In genomic region chr3:72437666-72438065, GRCh38 we compare ENCODE assay signal across 26 cellular contexts. TPM values are rescaled to one million over a fixed set of nuclear protein-coding genes. Genes with fewer than 3 reads are reported as not detected.
DNase-seq lines count a peak whose midpoint lies in the region; ATAC-seq and TF ChIP-seq lines count a peak whose summit lies in the region.
"Had no signal": no experiment of that assay in that cellular context is flagged by ENCODE, and none has a peak within 500 bp of the region (broad histone marks: within the 10 kb centered on the region; RNA-seq: fewer than 3 reads in every experiment).

No MANE protein-coding gene starts in this region.

- no peak overlapping the region for H3K27ac ChIP-seq in esophagus muscularis mucosa (replicated peaks in 1 of 4)
- H3K27ac ChIP-seq: ascending aorta; BLaER1 treated with 17β-estradiol and CSF1 and Interleukin-3, amounts not matched to agents 10 nM and 100 nM; epithelial cell of prostate; heart right ventricle; Peyer's patch; SJCRH30; vagina had no signal

- 89% methylated on average over 2 of the region's 2 CpGs for WGBS in esophagus muscularis mucosa

- peaks cover 83% of the 10 kb centered on the region for H3K4me1 Mint-ChIP-seq in activated T-cell treated with anti-CD3 and anti-CD28 coated beads, Interleukin-2, amount 50 U/mL, for 4 hours (ENCODE audit: low read depth)
- H3K4me1 Mint-ChIP-seq in activated T-helper 1 cell treated with anti-CD3 and anti-CD28 coated beads, Interleukin-12 subunit alpha, Interleukin-12 subunit beta, Interleukin-2, Interleukin-4 antibody, amounts not matched to agents 30 ng/mL and 10 ng/mL and 1 ng/mL, durations not matched to agents 14 hours and 24 hours and 36 hours (ENCODE audit: low read depth): peaks cover 80% of the 10 kb centered on the region
- H3K4me1 Mint-ChIP-seq in effector memory CD8-positive, alpha-beta T cell (ENCODE audit: low read depth in 2 of 2): peaks cover 20 to 67% of the 10 kb centered on the region in 2 donors

- peak; percentile 75 to 77 for ATAC-seq in activated T-cell treated with anti-CD3 and anti-CD28 coated beads, Interleukin-2, amount 50 U/mL, for 4 hours
- ATAC-seq in esophagus mucosa: peak; percentile 53
- ATAC-seq in stimulated activated naive CD8-positive, alpha-beta T cell treated with anti-CD3 and anti-CD28 coated beads, Interleukin-15, Interleukin-2, amounts not matched to agents 100 U/mL and 50 U/mL, for 24 hours: peak; percentile 60
- ATAC-seq in effector memory CD8-positive, alpha-beta T cell (replicated peaks): no peak

- no peaks in the 10 kb centered on the region for H3K9me3 ChIP-seq in esophagus muscularis mucosa
- H3K9me3 ChIP-seq: ascending aorta; BLaER1 treated with 17β-estradiol and CSF1 and Interleukin-3, amounts not matched to agents 10 nM and 100 nM; Caco-2; heart right ventricle; Peyer's patch; SJCRH30; vagina had no signal

- no peak for TF ChIP-seq CTCF in esophagus muscularis mucosa (IDR thresholded peaks at IDR 0.05)

- intact Hi-C loops in activated T-helper 1 cell treated with anti-CD3 and anti-CD28 coated beads, Interleukin-12 subunit alpha, Interleukin-12 subunit beta, Interleukin-2, Interleukin-4 antibody, amounts not matched to agents 30 ng/mL and 10 ng/mL and 1 ng/mL, durations not matched to agents 14 hours and 24 hours and 36 hours (cut with micrococcal nuclease): loop anchor here (1.0 kb wide), 1 partner anchor 11 kb away; no protein-coding TSS in a partner anchor
- intact Hi-C loops in esophagus muscularis mucosa (cut with DNase I): no loop called here

- H3K27ac Mint-ChIP-seq in activated T-helper 1 cell treated with anti-CD3 and anti-CD28 coated beads, Interleukin-12 subunit alpha, Interleukin-12 subunit beta, Interleukin-2, Interleukin-4 antibody, amounts not matched to agents 30 ng/mL and 10 ng/mL and 1 ng/mL, durations not matched to agents 14 hours and 24 hours and 36 hours: peak overlapping the region; percentile 56
- no peak overlapping the region for H3K27ac Mint-ChIP-seq in effector memory CD8-positive, alpha-beta T cell

- DNase-seq in activated T-cell treated with anti-CD3 and anti-CD28 coated beads, Interleukin-2, amount 50 U/mL, for 4 hours: no peak
- DNase-seq in activated T-cell treated with anti-CD3 and anti-CD28 coated beads for 4 hours (no peak), esophagus muscularis mucosa (ENCODE audit: extremely low spot score) (no peak), NCI-H1092 (lab: John Stamatoyannopoulos, UW) (no peak)
- no peak for DNase-seq in activated T-helper 1 cell treated with anti-CD3 and anti-CD28 coated beads, Interleukin-12 subunit alpha, Interleukin-12 subunit beta, Interleukin-2, Interleukin-4 antibody, amounts not matched to agents 30 ng/mL and 10 ng/mL and 1 ng/mL, durations not matched to agents 14 hours and 24 hours and 36 hours (ENCODE audit: low spot score)
- no peak for DNase-seq in stimulated activated naive CD8-positive, alpha-beta T cell treated with anti-CD3 and anti-CD28 coated beads, Interleukin-15, Interleukin-2, amounts not matched to agents 100 U/mL and 50 U/mL, for 24 hours
- no peak for DNase-seq in effector memory CD8-positive, alpha-beta T cell
- DNase-seq: activated CD4-positive, alpha-beta T cell treated with anti-CD3 and anti-CD28 coated beads for 1 hour; activated CD8-positive, alpha-beta memory T cell treated with anti-CD3 and anti-CD28 coated beads, Interleukin-2, amount 50 U/mL, for 4 hours; activated naive CD4-positive, alpha-beta T cell; Caco-2; DMS79 treated with DMSO at 0.1 percent for 48 hours; dorsolateral prefrontal cortex; heart right ventricle; left cardiac atrium; NCI-H1694 treated with DMSO at 0.1 percent for 48 hours; NCI-H2171 treated with DMSO at 0.1 percent for 48 hours; NCI-H526 treated with DMSO at 0.1 percent for 48 hours; Peyer's patch; SJCRH30 had no signal

- H3K27me3 Mint-ChIP-seq in activated T-cell treated with anti-CD3 and anti-CD28 coated beads, Interleukin-2, amount 50 U/mL, for 4 hours (ENCODE audit: low read depth): no peaks in the 10 kb centered on the region
- H3K27me3 Mint-ChIP-seq in activated T-helper 1 cell treated with anti-CD3 and anti-CD28 coated beads, Interleukin-12 subunit alpha, Interleukin-12 subunit beta, Interleukin-2, Interleukin-4 antibody, amounts not matched to agents 30 ng/mL and 10 ng/mL and 1 ng/mL, durations not matched to agents 14 hours and 24 hours and 36 hours (ENCODE audit: insufficient read depth): no peaks in the 10 kb centered on the region
- no peaks in the 10 kb centered on the region for H3K27me3 Mint-ChIP-seq in effector memory CD8-positive, alpha-beta T cell
- H3K27me3 Mint-ChIP-seq: central memory CD8-positive, alpha-beta T cell had no signal

- no peak overlapping the region for H3K4me3 ChIP-seq in esophagus muscularis mucosa
- H3K4me3 ChIP-seq: ascending aorta; BLaER1 treated with 17β-estradiol and CSF1 and Interleukin-3, amounts not matched to agents 10 nM and 100 nM; heart right ventricle; Peyer's patch; SJCRH30; vagina had no signal

- TF ChIP-seq POLR2A in esophagus muscularis mucosa (IDR thresholded peaks at IDR 0.05; ENCODE audit: low read depth): no peak

- H3K36me3 ChIP-seq in esophagus muscularis mucosa: peaks cover 0 to 3% (median 0%) of the 10 kb centered on the region in 4 donors
- H3K36me3 ChIP-seq: ascending aorta, Peyer's patch, SJCRH30, vagina had no signal

- H3K9me3 Mint-ChIP-seq in activated T-cell treated with anti-CD3 and anti-CD28 coated beads, Interleukin-2, amount 50 U/mL, for 4 hours: peaks cover 6% of the 10 kb centered on the region
- no peaks in the 10 kb centered on the region for H3K9me3 Mint-ChIP-seq in activated T-helper 1 cell treated with anti-CD3 and anti-CD28 coated beads, Interleukin-12 subunit alpha, Interleukin-12 subunit beta, Interleukin-2, Interleukin-4 antibody, amounts not matched to agents 30 ng/mL and 10 ng/mL and 1 ng/mL, durations not matched to agents 14 hours and 24 hours and 36 hours
- no peaks in the 10 kb centered on the region for H3K9me3 Mint-ChIP-seq in effector memory CD8-positive, alpha-beta T cell
- H3K9me3 Mint-ChIP-seq: central memory CD8-positive, alpha-beta T cell had no signal

- no peak for TF ChIP-seq EP300 in esophagus muscularis mucosa (IDR thresholded peaks at IDR 0.05)

- H3K36me3 Mint-ChIP-seq in activated T-cell treated with anti-CD3 and anti-CD28 coated beads, Interleukin-2, amount 50 U/mL, for 4 hours (ENCODE audit: insufficient read depth): peaks cover 51% of the 10 kb centered on the region
- peaks cover 57% of the 10 kb centered on the region for H3K36me3 Mint-ChIP-seq in activated T-helper 1 cell treated with anti-CD3 and anti-CD28 coated beads, Interleukin-12 subunit alpha, Interleukin-12 subunit beta, Interleukin-2, Interleukin-4 antibody, amounts not matched to agents 30 ng/mL and 10 ng/mL and 1 ng/mL, durations not matched to agents 14 hours and 24 hours and 36 hours (ENCODE audit: low read depth)
- H3K36me3 Mint-ChIP-seq in effector memory CD8-positive, alpha-beta T cell (ENCODE audit: insufficient read depth): peaks cover 4% of the 10 kb centered on the region

- peaks cover 16 to 60% (median 44%) of the 10 kb centered on the region in 4 donors for H3K4me1 ChIP-seq in esophagus muscularis mucosa
- H3K4me1 ChIP-seq: Caco-2 had no signal

- H3K4me3 Mint-ChIP-seq in activated T-cell treated with anti-CD3 and anti-CD28 coated beads, Interleukin-2, amount 50 U/mL, for 4 hours: no peak overlapping the region
- no peak overlapping the region for H3K4me3 Mint-ChIP-seq in activated T-helper 1 cell treated with anti-CD3 and anti-CD28 coated beads, Interleukin-12 subunit alpha, Interleukin-12 subunit beta, Interleukin-2, Interleukin-4 antibody, amounts not matched to agents 30 ng/mL and 10 ng/mL and 1 ng/mL, durations not matched to agents 14 hours and 24 hours and 36 hours
- no peak overlapping the region for H3K4me3 Mint-ChIP-seq in effector memory CD8-positive, alpha-beta T cell
- H3K4me3 Mint-ChIP-seq: central memory CD8-positive, alpha-beta T cell had no signal

- H3K27me3 ChIP-seq in esophagus muscularis mucosa: no peaks in the 10 kb centered on the region
- H3K27me3 ChIP-seq: ascending aorta; BLaER1 treated with 17β-estradiol and CSF1 and Interleukin-3, amounts not matched to agents 10 nM and 100 nM; dorsolateral prefrontal cortex; heart right ventricle; Peyer's patch; SJCRH30; vagina had no signal

RNA-seq across cellular contexts. Expression of gene RYBP, which starts 8.8 kb away (rescaled TPM):
- 10 to 100 TPM; 23.5 to 25.9 (median 25.8) TPM for total RNA-seq in activated T-cell treated with anti-CD3 and anti-CD28 coated beads, Interleukin-2, amount 50 U/mL, for 4 hours
- total RNA-seq in activated T-helper 1 cell treated with anti-CD3 and anti-CD28 coated beads, Interleukin-12 subunit alpha, Interleukin-12 subunit beta, Interleukin-2, Interleukin-4 antibody, amounts not matched to agents 30 ng/mL and 10 ng/mL and 1 ng/mL, durations not matched to agents 14 hours and 24 hours and 36 hours: 62.5 and 64.0 TPM in 2 replicates
- total RNA-seq in esophagus mucosa: 9.1 TPM
- total RNA-seq in esophagus muscularis mucosa: 10 to 100 TPM; 14.2 to 16.6 (median 15.1) TPM
